ENCODE assay signal across 31 cellular contexts in the genomic region with DNA sequence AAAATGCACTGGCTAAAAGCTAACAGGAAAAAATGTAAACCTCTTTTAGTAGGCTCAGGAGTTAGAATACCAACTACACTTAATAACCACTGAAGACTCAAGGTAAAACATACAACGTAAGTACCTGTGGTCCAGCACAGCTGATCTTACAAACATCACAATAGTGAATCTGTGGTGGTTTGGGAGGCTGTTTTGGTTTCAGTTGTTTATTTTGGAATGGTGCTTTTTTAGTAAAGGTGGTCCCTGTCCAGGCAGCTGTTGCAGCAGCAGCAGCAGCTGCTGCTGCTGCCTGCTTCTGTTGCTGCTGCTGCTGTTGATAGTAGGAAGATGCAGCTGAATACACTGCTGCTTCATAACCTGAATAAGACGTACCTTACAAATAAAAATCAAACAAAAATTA. TPM values are rescaled to one million over a fixed set of nuclear protein-coding genes. Genes with fewer than 3 reads are reported as not detected.
DNase-seq lines count a peak whose midpoint lies in the region; ATAC-seq and TF ChIP-seq lines count a peak whose summit lies in the region.
"Had no signal": no experiment of that assay in that cellular context is flagged by ENCODE, and none has a peak within 500 bp of the region (broad histone marks: within the 10 kb centered on the region; RNA-seq: fewer than 3 reads in every experiment).

No MANE protein-coding gene starts in this region.

- no peak for TF ChIP-seq CTCF in GM12864 (IDR thresholded peaks at IDR 0.05; ENCODE audit: low read depth, low read length, missing control alignments)

- no peaks in the 10 kb centered on the region for H3K27me3 ChIP-seq in MG63
- H3K27me3 ChIP-seq: esophagus squamous epithelium, foreskin keratinocyte, testis had no signal

- H3K36me3 ChIP-seq in MG63, result peaks cover 87% of the 10 kb centered on the region

- H3K9me3 ChIP-seq in MG63, result no peaks in the 10 kb centered on the region
- H3K9me3 ChIP-seq: esophagus squamous epithelium, testis had no signal

- H3K4me3 ChIP-seq in GM12864 (ENCODE audit: low read depth, low read length), result no peak overlapping the region
- H3K4me3 ChIP-seq in MG63, result no peak overlapping the region
- H3K4me3 ChIP-seq: esophagus squamous epithelium, GM23338, K562, testis had no signal

- ATAC-seq in GM21390 (IDR thresholded peaks at IDR 0.05; ENCODE audit: unreplicated experiment) (peak; percentile 54), HG02852 (IDR thresholded peaks at IDR 0.05; ENCODE audit: unreplicated experiment) (peak; percentile 82)
- ATAC-seq: activated CD8-positive, alpha-beta T cell treated with anti-CD3 and anti-CD28 coated beads, Interleukin-2, amount 10 ng/mL, durations not matched to agents 7 days and 5 days; foreskin keratinocyte; GM23338; K562; Panc1; right cardiac atrium had no signal

- peak; percentile 22 for DNase-seq in GM12864 (ENCODE audit: low read depth)
- peak; percentile 45 to 52 for DNase-seq in NCI-H1930 (lab: John Stamatoyannopoulos, UW)
- no peak for DNase-seq in activated T-cell treated with anti-CD3 and anti-CD28 coated beads for 4 hours
- no peak for DNase-seq in SIG-M5 treated with dmso at 0.1 percent for 504 hours (lab: John Stamatoyannopoulos, UW; ENCODE audit: unreplicated experiment)
- no peak for DNase-seq in inferior parietal cortex (ENCODE audit: extremely low spot score)
- no peak for DNase-seq in MG63
- DNase-seq: 8988T; activated CD4-positive, alpha-beta T cell treated with anti-CD3 and anti-CD28 coated beads for 4 hours; activated CD8-positive, alpha-beta T cell treated with anti-CD3 and anti-CD28 coated beads, Interleukin-2, amount 10 ng/mL, durations not matched to agents 7 days and 5 days; amniotic stem cell; cerebellar nuclear complex; DMS79 treated with DMSO at 0.1 percent for 48 hours; esophagus squamous epithelium; foreskin keratinocyte; GF-D8; head of caudate nucleus; midbrain; naive B cell; NCI-H1105 treated with DMSO at 0.1 percent for 48 hours; NCI-H2029; NCI-H524; right cardiac atrium; Right ventricle myocardium superior; stimulated activated CD4-positive, alpha-beta T cell treated with anti-CD3 and anti-CD28 coated beads, Interleukin-2, amount 100 ng/mL, for 24 hours; stimulated activated CD8-positive, alpha-beta memory T cell treated with anti-CD3 and anti-CD28 coated beads, Interleukin-4, amount 100 ng/mL, for 48 hours; testis had no signal

RNA-seq across cellular contexts. Expression of a gene that starts 37.9 kb away (rescaled TPM):
- 62.7 and 95.5 TPM in 2 replicates for total RNA-seq in MG63 (2014; rRNA removed; shearing (Covaris generic); ENCODE audit: low replicate concordance)

Comparison
In these comparisons a context has a peak if more than half of its experiments do, and no peak if none do; other contexts are left out.
1. DNase-seq: peak in GM12864 (single experiment) and NCI-H1930 (2 of 2); none in activated T-cell treated with anti-CD3 and anti-CD28 coated beads for 4 hours (single experiment), SIG-M5 treated with dmso at 0.1 percent for 504 hours (single experiment), inferior parietal cortex (single experiment) and MG63 (single experiment).